ENCODE assay signal across 8 cellular contexts in genomic region chr2:87486413-87486812, GRCh38.
DNase-seq lines count a peak whose midpoint lies in the region; ATAC-seq and TF ChIP-seq lines count a peak whose summit lies in the region.
"Not testable (repeated sequence)": the region's sequence is repeated elsewhere in the genome, so short reads cannot be mapped to it uniquely, and the experiment has no call there.

No MANE protein-coding gene starts in this region.

- not testable (repeated sequence) for TF ChIP-seq POLR2A in gastroesophageal sphincter (IDR thresholded peaks at IDR 0.05)

- not testable (repeated sequence) for H3K27me3 Mint-ChIP-seq in CD8-positive, alpha-beta T cell (ENCODE audit: low read depth); HFFc6 (ENCODE audit: insufficient read depth); activated CD4-positive, alpha-beta T cell treated with anti-CD3 and anti-CD28 coated beads, Interleukin-2, amount 10 ng/mL, durations not matched to agents 24 days and 14 days; activated naive CD8-positive, alpha-beta T cell treated with anti-CD3 and anti-CD28 coated beads, Interleukin-2, amount 50 U/mL, for 24 hours; naive thymus-derived CD4-positive, alpha-beta T cell; stimulated activated naive CD8-positive, alpha-beta T cell treated with anti-CD3 and anti-CD28 coated beads, Interleukin-15, Interleukin-2, amounts not matched to agents 100 ng/mL and 50 ng/mL, for 24 hours

- CTCF ChIA-PET in CD8-positive, alpha-beta T cell (lab: Charles Lee); naive thymus-derived CD4-positive, alpha-beta T cell (lab: Charles Lee): not testable (repeated sequence)

- H3K27me3 ChIP-seq in CD8-positive, alpha-beta T cell (ENCODE audit: insufficient read depth, low read length); gastroesophageal sphincter; naive thymus-derived CD4-positive, alpha-beta T cell (ENCODE audit: control insufficient read depth in 2 of 2, insufficient read depth in 2 of 2, low read length in 2 of 2): not testable (repeated sequence)

- H3K9me3 Mint-ChIP-seq in CD8-positive, alpha-beta T cell; HFFc6; activated CD4-positive, alpha-beta T cell treated with anti-CD3 and anti-CD28 coated beads, Interleukin-2, amount 10 ng/mL, durations not matched to agents 24 days and 14 days; activated naive CD8-positive, alpha-beta T cell treated with anti-CD3 and anti-CD28 coated beads, Interleukin-2, amount 50 U/mL, for 24 hours; naive thymus-derived CD4-positive, alpha-beta T cell; stimulated activated naive CD8-positive, alpha-beta T cell treated with anti-CD3 and anti-CD28 coated beads, Interleukin-15, Interleukin-2, amounts not matched to agents 100 ng/mL and 50 ng/mL, for 24 hours: not testable (repeated sequence)

- H3K4me3 Mint-ChIP-seq in CD8-positive, alpha-beta T cell: peak overlapping the region; percentile 47
- H3K4me3 Mint-ChIP-seq in HFFc6: peak overlapping the region; percentile 32; the same call in 1 of the 2 replicates
- H3K4me3 Mint-ChIP-seq in activated CD4-positive, alpha-beta T cell treated with anti-CD3 and anti-CD28 coated beads, Interleukin-2, amount 10 ng/mL, durations not matched to agents 24 days and 14 days: peak overlapping the region; percentile 50
- peak overlapping the region; percentile 32 for H3K4me3 Mint-ChIP-seq in activated naive CD8-positive, alpha-beta T cell treated with anti-CD3 and anti-CD28 coated beads, Interleukin-2, amount 50 U/mL, for 24 hours
- peak overlapping the region in 9 of 10 donors; percentile 16 to 69 (median 50) for H3K4me3 Mint-ChIP-seq in naive thymus-derived CD4-positive, alpha-beta T cell
- peak overlapping the region; percentile 60 for H3K4me3 Mint-ChIP-seq in stimulated activated naive CD8-positive, alpha-beta T cell treated with anti-CD3 and anti-CD28 coated beads, Interleukin-15, Interleukin-2, amounts not matched to agents 100 ng/mL and 50 ng/mL, for 24 hours

- no CpG with 5 or more reads among the region's 9 CpGs for WGBS in gastroesophageal sphincter (ENCODE audit: low coverage in 1 of 2), 2 donors

- TF ChIP-seq CTCF in CD8-positive, alpha-beta T cell (IDR thresholded peaks at IDR 0.05); HFFc6 (IDR thresholded peaks at IDR 0.05); gastroesophageal sphincter (IDR thresholded peaks at IDR 0.05): not testable (repeated sequence)

- H3K36me3 Mint-ChIP-seq in CD8-positive, alpha-beta T cell; HFFc6 (ENCODE audit: low read depth); naive thymus-derived CD4-positive, alpha-beta T cell: not testable (repeated sequence)
- H3K36me3 Mint-ChIP-seq in activated CD4-positive, alpha-beta T cell treated with anti-CD3 and anti-CD28 coated beads, Interleukin-2, amount 10 ng/mL, durations not matched to agents 24 days and 14 days (ENCODE audit: low read depth): peaks cover 22% of the 10 kb centered on the region
- H3K36me3 Mint-ChIP-seq in activated naive CD8-positive, alpha-beta T cell treated with anti-CD3 and anti-CD28 coated beads, Interleukin-2, amount 50 U/mL, for 24 hours (ENCODE audit: low read depth): peaks cover 20% of the 10 kb centered on the region
- peaks cover 19% of the 10 kb centered on the region for H3K36me3 Mint-ChIP-seq in stimulated activated naive CD8-positive, alpha-beta T cell treated with anti-CD3 and anti-CD28 coated beads, Interleukin-15, Interleukin-2, amounts not matched to agents 100 ng/mL and 50 ng/mL, for 24 hours (ENCODE audit: low read depth)

- not testable (repeated sequence) for TF ChIP-seq EP300 in gastroesophageal sphincter (IDR thresholded peaks at IDR 0.05)

- peak overlapping the region; percentile 88 for H3K27ac Mint-ChIP-seq in CD8-positive, alpha-beta T cell
- H3K27ac Mint-ChIP-seq in HFFc6: peak overlapping the region; percentile 58
- H3K27ac Mint-ChIP-seq in activated CD4-positive, alpha-beta T cell treated with anti-CD3 and anti-CD28 coated beads, Interleukin-2, amount 10 ng/mL, durations not matched to agents 24 days and 14 days: peak overlapping the region; percentile 90
- peak overlapping the region; percentile 93 for H3K27ac Mint-ChIP-seq in activated naive CD8-positive, alpha-beta T cell treated with anti-CD3 and anti-CD28 coated beads, Interleukin-2, amount 50 U/mL, for 24 hours
- H3K27ac Mint-ChIP-seq in naive thymus-derived CD4-positive, alpha-beta T cell: peak overlapping the region; percentile 36 to 88 (median 85)
- H3K27ac Mint-ChIP-seq in stimulated activated naive CD8-positive, alpha-beta T cell treated with anti-CD3 and anti-CD28 coated beads, Interleukin-15, Interleukin-2, amounts not matched to agents 100 ng/mL and 50 ng/mL, for 24 hours: peak overlapping the region; percentile 93

- intact Hi-C loops in CD8-positive, alpha-beta T cell (cut with DNase I, micrococcal nuclease); activated CD4-positive, alpha-beta T cell treated with anti-CD3 and anti-CD28 coated beads, Interleukin-2, amount 10 ng/mL, durations not matched to agents 24 days and 14 days (cut with micrococcal nuclease); naive thymus-derived CD4-positive, alpha-beta T cell (cut with micrococcal nuclease): not testable (repeated sequence)

- POLR2A ChIA-PET in CD8-positive, alpha-beta T cell (lab: Charles Lee); naive thymus-derived CD4-positive, alpha-beta T cell (lab: Charles Lee): not testable (repeated sequence)

- not testable (repeated sequence) for H3K4me1 ChIP-seq in CD8-positive, alpha-beta T cell (ENCODE audit: insufficient read depth, low read length); naive thymus-derived CD4-positive, alpha-beta T cell (ENCODE audit: control insufficient read depth in 2 of 2, insufficient read depth in 2 of 2, low read length in 2 of 2)
- peaks cover 0 to 10% (median 0%) of the 10 kb centered on the region in 3 donors for H3K4me1 ChIP-seq in gastroesophageal sphincter

- H3K4me1 Mint-ChIP-seq in CD8-positive, alpha-beta T cell (ENCODE audit: low read depth): peaks cover 13% of the 10 kb centered on the region
- H3K4me1 Mint-ChIP-seq in HFFc6 (ENCODE audit: low read depth): peaks cover 26% of the 10 kb centered on the region
- H3K4me1 Mint-ChIP-seq in activated CD4-positive, alpha-beta T cell treated with anti-CD3 and anti-CD28 coated beads, Interleukin-2, amount 10 ng/mL, durations not matched to agents 24 days and 14 days: peaks cover 17% of the 10 kb centered on the region
- H3K4me1 Mint-ChIP-seq in activated naive CD8-positive, alpha-beta T cell treated with anti-CD3 and anti-CD28 coated beads, Interleukin-2, amount 50 U/mL, for 24 hours: peaks cover 58% of the 10 kb centered on the region
- H3K4me1 Mint-ChIP-seq in naive thymus-derived CD4-positive, alpha-beta T cell: peaks cover 0 to 21% (median 7%) of the 10 kb centered on the region in 7 donors
- H3K4me1 Mint-ChIP-seq in stimulated activated naive CD8-positive, alpha-beta T cell treated with anti-CD3 and anti-CD28 coated beads, Interleukin-15, Interleukin-2, amounts not matched to agents 100 ng/mL and 50 ng/mL, for 24 hours (ENCODE audit: low read depth): peaks cover 67% of the 10 kb centered on the region

- DNase-seq in CD8-positive, alpha-beta T cell: peak in 1 of 7 experiments; percentile 30
- DNase-seq in HFFc6: not testable (repeated sequence)
- DNase-seq in activated CD4-positive, alpha-beta T cell treated with anti-CD3 and anti-CD28 coated beads, Interleukin-2, amount 10 ng/mL, durations not matched to agents 24 days and 14 days: peak; percentile 73
- DNase-seq in activated naive CD8-positive, alpha-beta T cell treated with anti-CD3 and anti-CD28 coated beads, Interleukin-2, amount 50 U/mL, for 24 hours: peak; percentile 50
- peak in 2 of 9 donors; percentile 20 to 43 for DNase-seq in naive thymus-derived CD4-positive, alpha-beta T cell

- not testable (repeated sequence) for H3K9me3 ChIP-seq in CD8-positive, alpha-beta T cell (ENCODE audit: low read length); KOPT-K1 (ENCODE audit: insufficient read depth, low read length, poor library complexity, severe bottlenecking); gastroesophageal sphincter; naive thymus-derived CD4-positive, alpha-beta T cell (ENCODE audit: control insufficient read depth in 2 of 3, low read length in 3 of 3)

- peak overlapping the region; percentile 40 for H3K27ac ChIP-seq in CD8-positive, alpha-beta T cell (ENCODE audit: low read depth, low read length)
- peak overlapping the region; percentile 87 for H3K27ac ChIP-seq in KOPT-K1 (ENCODE audit: low read depth, low read length, poor library complexity, severe bottlenecking)
- peak overlapping the region in 3 of 4 donors; percentile 53 to 60 (median 56) for H3K27ac ChIP-seq in gastroesophageal sphincter
- H3K27ac ChIP-seq in naive thymus-derived CD4-positive, alpha-beta T cell (ENCODE audit: low read depth, low read length): peak overlapping the region; percentile 66

- ATAC-seq in CD8-positive, alpha-beta T cell: peak; percentile 29
- peak; percentile 55 for ATAC-seq in activated naive CD8-positive, alpha-beta T cell treated with anti-CD3 and anti-CD28 coated beads, Interleukin-2, amount 50 U/mL, for 24 hours
- ATAC-seq in gastroesophageal sphincter: peak; percentile 4
- peak; percentile 28 for ATAC-seq in naive thymus-derived CD4-positive, alpha-beta T cell

- not testable (repeated sequence) for H3K4me3 ChIP-seq in CD8-positive, alpha-beta T cell (ENCODE audit: low read depth, low read length); naive thymus-derived CD4-positive, alpha-beta T cell (ENCODE audit: low read length)
- peak overlapping the region in 1 of 2 donors; percentile 24 for H3K4me3 ChIP-seq in gastroesophageal sphincter

- H3K36me3 ChIP-seq in CD8-positive, alpha-beta T cell (ENCODE audit: insufficient read depth, low read length); KOPT-K1 (ENCODE audit: insufficient read depth, low read length); gastroesophageal sphincter; naive thymus-derived CD4-positive, alpha-beta T cell (ENCODE audit: control insufficient read depth in 2 of 3, insufficient read depth in 3 of 3, low read length in 3 of 3): not testable (repeated sequence)

Comparison
In these comparisons a context has a peak if more than half of its experiments do, and no peak if none do; other contexts are left out.
1. ATAC-seq: peak in every context shown above with its lines; median percentile 55 in activated naive CD8-positive, alpha-beta T cell treated with anti-CD3 and anti-CD28 coated beads, Interleukin-2, amount 50 U/mL, for 24 hours; 29 in CD8-positive, alpha-beta T cell; 28 in naive thymus-derived CD4-positive, alpha-beta T cell; 4 in gastroesophageal sphincter.